ENCODE assay signal across 25 cellular contexts in genomic region chr1:7568901-7569524, GRCh38.
DNase-seq lines count a peak whose midpoint lies in the region; ATAC-seq, FAIRE-seq and TF ChIP-seq lines count a peak whose summit lies in the region.
"Had no signal": no experiment of that assay in that cellular context is flagged by ENCODE, and none has a peak within 500 bp of the region (broad histone marks: within the 10 kb centered on the region; RNA-seq: fewer than 3 reads in every experiment).

No MANE protein-coding gene starts in this region.

- no peaks in the 10 kb centered on the region for H3F3A ChIP-seq in GM23338 (replicated peaks; ENCODE audit: low read depth)

- no peaks in the 10 kb centered on the region for H3K4me1 Mint-ChIP-seq in GM23338
- H3K4me1 Mint-ChIP-seq: B cell had no signal

- no peaks in the 10 kb centered on the region; the same call in 2 of the 3 replicates for H3K36me3 Mint-ChIP-seq in GM23338 (ENCODE audit: low read depth)
- H3K36me3 Mint-ChIP-seq: CD8-positive, alpha-beta T cell had no signal

- no peak overlapping the region for H3K4me3 Mint-ChIP-seq in GM23338
- H3K4me3 Mint-ChIP-seq: B cell; CD4-positive, alpha-beta T cell; CD8-positive, alpha-beta T cell had no signal

- peaks cover 4% of the 10 kb centered on the region; the same call in 1 of the 2 replicates for H3K9me2 ChIP-seq in GM23338 (ENCODE audit: insufficient read depth)

- intact Hi-C loops in HepG2 (cut with micrococcal nuclease; ENCODE audit: unreplicated experiment) (no loop called here), right lobe of liver (cut with DNase I) (no loop called here), K562 (cut with micrococcal nuclease) (no loop called here), prostate gland (cut with DNase I) (no loop called here)

- H3K4me1 ChIP-seq in HepG2 (ENCODE audit: insufficient read depth, low read length) (no peaks in the 10 kb centered on the region), right lobe of liver (peaks cover 0 to 42% (median 17%) of the 10 kb centered on the region in 4 donors), K562 (replicated peaks in 1 of 2; ENCODE audit: control insufficient read depth in 2 of 2, insufficient read depth in 2 of 2, low read length in 2 of 2) (peaks cover 0 to 6% of the 10 kb centered on the region in 2 experiments; a peak in 3 of 5 replicates), neuronal stem cell (ENCODE audit: control insufficient read depth in 2 of 2, insufficient read depth in 1 of 2, low read depth in 1 of 2, low read length in 2 of 2) (peaks cover 0 to 1% of the 10 kb centered on the region in 2 donors), prostate gland (replicated peaks) (peaks cover 10% of the 10 kb centered on the region), GM23338 (ENCODE audit: insufficient read depth) (no peaks in the 10 kb centered on the region)
- H3K4me1 ChIP-seq: A549, Caco-2 had no signal

- H3K36me3 ChIP-seq in HepG2 (replicated peaks in 1 of 2; ENCODE audit: control insufficient read depth in 1 of 2, insufficient read depth in 2 of 2, low read length in 2 of 2), result no peaks in the 10 kb centered on the region
- no peaks in the 10 kb centered on the region for H3K36me3 ChIP-seq in right lobe of liver
- H3K36me3 ChIP-seq in K562 (ENCODE audit: control insufficient read depth, insufficient read depth, low read length), result no peaks in the 10 kb centered on the region
- no peaks in the 10 kb centered on the region for H3K36me3 ChIP-seq in neuronal stem cell (replicated peaks in 1 of 2; ENCODE audit: control insufficient read depth in 2 of 2, insufficient read depth in 2 of 2, low read length in 2 of 2)
- H3K36me3 ChIP-seq in prostate gland, result no peaks in the 10 kb centered on the region
- H3K36me3 ChIP-seq in GM23338 (ENCODE audit: insufficient read depth), result no peaks in the 10 kb centered on the region
- H3K36me3 ChIP-seq: BLaER1 treated with 17β-estradiol and CSF1 and Interleukin-3, amounts not matched to agents 10 nM and 100 nM had no signal

- H4K8ac ChIP-seq in neuronal stem cell (ENCODE audit: low read depth, low read length), result peak overlapping the region; percentile 19

- H3K14ac ChIP-seq in neuronal stem cell (ENCODE audit: low read length), result no peak overlapping the region

- H3K9me3 ChIP-seq in HepG2 (ENCODE audit: low read length) (no peaks in the 10 kb centered on the region), right lobe of liver (no peaks in the 10 kb centered on the region), K562 (replicated peaks; ENCODE audit: control insufficient read depth, insufficient read depth, low read depth, low read length) (no peaks in the 10 kb centered on the region; the same call in 1 of the 2 replicates), neuronal stem cell (replicated peaks in 1 of 2; ENCODE audit: control insufficient read depth in 2 of 2, insufficient read depth in 1 of 2, low read depth in 1 of 2, low read length in 2 of 2) (peaks cover 0 to 5% of the 10 kb centered on the region in 2 donors), prostate gland (no peaks in the 10 kb centered on the region)
- H3K9me3 ChIP-seq: A549, Caco-2 had no signal

- H3K27ac ChIP-seq in HepG2 (ENCODE audit: extremely low read length, insufficient read depth, low read length) (no peak overlapping the region), right lobe of liver (no peak overlapping the region), K562 (ENCODE audit: extremely low read depth, low read depth, low read length) (no peak overlapping the region), neuronal stem cell (replicated peaks; ENCODE audit: low read length) (no peak overlapping the region), prostate gland (no peak overlapping the region), GM23338 (ENCODE audit: low read depth) (no peak overlapping the region)
- H3K27ac ChIP-seq: 22Rv1; A549; BLaER1 treated with 17β-estradiol and CSF1 and Interleukin-3, amounts not matched to agents 10 nM and 100 nM; C4-2B had no signal

- WGBS in HepG2 (ENCODE audit: low lambda C conversion rate), result 18% methylated on average over 2 of the region's 2 CpGs
- WGBS in right lobe of liver (ENCODE audit: insufficient coverage, low coverage, low lambda C conversion rate, missing lambda C conversion rate), result 91% methylated on average over 2 of the region's 2 CpGs
- 5% methylated on average over 2 of the region's 2 CpGs for WGBS in K562 (ENCODE audit: insufficient coverage, low coverage, missing lambda C conversion rate)
- whole genome bisulfite sequencing in neuronal stem cell (ENCODE audit: extremely low coverage in 2 of 2, insufficient read length in 2 of 2, insufficient replicate concordance in 1 of 2), 2 donors, result 100% methylated on average over 2 of the region's 2 CpGs
- WGBS in prostate gland, result 99% methylated on average over 2 of the region's 2 CpGs

- TF ChIP-seq POLR2A in HepG2 (IDR thresholded peaks at IDR 0.05; ENCODE audit: insufficient read depth in 1 of 2, low read depth in 2 of 2, low read length in 2 of 2) (no peak), right lobe of liver (IDR thresholded peaks at IDR 0.05) (no peak), K562 (conservative IDR thresholded peaks at IDR 0.05) (no peak), prostate gland (IDR thresholded peaks at IDR 0.05) (no peak)

- H3K79me1 ChIP-seq in neuronal stem cell (ENCODE audit: low read depth, low read length), result no peaks in the 10 kb centered on the region

- TF ChIP-seq RAD21 in HepG2 (CRISPR knock-in tag; IDR thresholded peaks at IDR 0.05) (no peak), K562 (CRISPR knock-in tag; conservative IDR thresholded peaks at IDR 0.05 in 1 of 2, IDR thresholded peaks at IDR 0.05 in 1 of 2) (no peak)

- POLR2A ChIA-PET in HepG2 (lab: Yijun Ruan, JAX) (no interaction called here), HEK293T (lab: Yijun Ruan, JAX) (no interaction called here), K562 (lab: Yijun Ruan, JAX) (no interaction called here)

- no peak overlapping the region for H2BK15ac ChIP-seq in neuronal stem cell (ENCODE audit: low read length)

- no peaks in the 10 kb centered on the region for H3K9me3 Mint-ChIP-seq in GM23338
- H3K9me3 Mint-ChIP-seq: CD4-positive, alpha-beta T cell; CD8-positive, alpha-beta T cell had no signal

- H3K18ac ChIP-seq in neuronal stem cell (ENCODE audit: low read length), result no peak overlapping the region

- no peak overlapping the region for H2AK5ac ChIP-seq in neuronal stem cell (ENCODE audit: low read depth, low read length)

- no peak overlapping the region for H2BK120ac ChIP-seq in neuronal stem cell (ENCODE audit: low read depth, low read length)

- peaks cover 5 to 6% of the 10 kb centered on the region in 2 experiments; a peak in 3 of 5 replicates for H3K27me3 ChIP-seq in HepG2 (ENCODE audit: control insufficient read depth in 1 of 2, insufficient read depth in 2 of 2, low read length in 2 of 2)
- no peaks in the 10 kb centered on the region for H3K27me3 ChIP-seq in right lobe of liver
- peaks cover under 1 to 27% of the 10 kb centered on the region in 2 experiments; a peak in 4 of 5 replicates for H3K27me3 ChIP-seq in K562 (ENCODE audit: control insufficient read depth in 2 of 2, insufficient read depth in 2 of 2, low read length in 2 of 2)
- no peaks in the 10 kb centered on the region for H3K27me3 ChIP-seq in neuronal stem cell (ENCODE audit: control insufficient read depth in 3 of 3, insufficient read depth in 3 of 3, low read depth in 1 of 3, low read length in 3 of 3)
- no peaks in the 10 kb centered on the region for H3K27me3 ChIP-seq in prostate gland (replicated peaks; ENCODE audit: insufficient read depth)
- H3K27me3 ChIP-seq in GM23338 (ENCODE audit: insufficient read depth), result no peaks in the 10 kb centered on the region
- H3K27me3 ChIP-seq: BLaER1 treated with 17β-estradiol and CSF1 and Interleukin-3, amounts not matched to agents 10 nM and 100 nM had no signal

- peaks cover 6% of the 10 kb centered on the region for H3K27me3 Mint-ChIP-seq in GM23338 (ENCODE audit: insufficient read depth, low read depth, poor library complexity)
- H3K27me3 Mint-ChIP-seq: CD4-positive, alpha-beta T cell had no signal

- no peaks in the 10 kb centered on the region for H3K9me1 ChIP-seq in K562 (ENCODE audit: control insufficient read depth, insufficient read depth, low read length)

- no peak overlapping the region for H2BK5ac ChIP-seq in neuronal stem cell (ENCODE audit: low read length)

- in situ Hi-C loops in HepG2 (cut with HindIII; ENCODE audit: extremely low pct_ligation_motif_present, low pct_unique_long_range_greater_than_20kb), result no loop called here
- in situ Hi-C loops in K562 (cut with MboI), result no loop called here

- DNase-seq in HepG2 (ENCODE audit: low spot score), result no peak
- no peak for DNase-seq in right lobe of liver
- no peak for DNase-seq in HEK293T (ENCODE audit: extremely low spot score)
- DNase-seq in K562 (ENCODE audit: extremely low read depth in 1 of 4, low spot score in 3 of 4), result no peak
- DNase-seq in neuronal stem cell (ENCODE audit: low spot score), result no peak
- no peak for DNase-seq in prostate gland (ENCODE audit: low spot score)
- no peak for DNase-seq in GM23338 (ENCODE audit: low spot score)
- DNase-seq: AML-193; Caco-2; Calu3; CD4-positive, alpha-beta T cell; CD8-positive, alpha-beta T cell; DMS79 treated with DMSO at 0.1 percent for 48 hours; GF-D8 had no signal

- H3K4me3 ChIP-seq in HepG2 (replicated peaks in 1 of 3; ENCODE audit: insufficient read depth in 1 of 3, low read depth in 2 of 3, low read length in 3 of 3), result no peak overlapping the region
- H3K4me3 ChIP-seq in right lobe of liver, result no peak overlapping the region
- H3K4me3 ChIP-seq in K562, result no peak overlapping the region
- H3K4me3 ChIP-seq in neuronal stem cell (ENCODE audit: low read length in 2 of 2), result peak overlapping the region in 1 of 2 donors; percentile 0
- H3K4me3 ChIP-seq in prostate gland, result no peak overlapping the region
- no peak overlapping the region for H3K4me3 ChIP-seq in GM23338
- H3K4me3 ChIP-seq: A549; BLaER1 treated with 17β-estradiol and CSF1 and Interleukin-3, amounts not matched to agents 10 nM and 100 nM had no signal

- ATAC-seq in HepG2, result no peak
- ATAC-seq in right lobe of liver, result no peak
- no peak for ATAC-seq in K562
- ATAC-seq in GM18861 (IDR thresholded peaks at IDR 0.05; ENCODE audit: unreplicated experiment), result no peak
- no peak for ATAC-seq in GM23338
- ATAC-seq: A549; CD8-positive, alpha-beta T cell had no signal

- H3K4me2 ChIP-seq in HepG2 (ENCODE audit: low read depth, low read length) (no peak overlapping the region), K562 (ENCODE audit: insufficient read depth, low read length) (no peak overlapping the region), neuronal stem cell (ENCODE audit: insufficient read depth, low read length, poor library complexity, severe bottlenecking) (no peak overlapping the region), GM23338 (no peak overlapping the region)
- H3K4me2 ChIP-seq: A549; BLaER1 treated with 17β-estradiol and CSF1 and Interleukin-3, amounts not matched to agents 10 nM and 100 nM had no signal

- H2BK12ac ChIP-seq in neuronal stem cell (ENCODE audit: low read length), result no peak overlapping the region

- no peak overlapping the region for H4K91ac ChIP-seq in neuronal stem cell (ENCODE audit: low read depth, low read length, poor library complexity)

- CTCF ChIA-PET in HepG2 (lab: Yijun Ruan, JAX; ENCODE audit: low intra/inter-chr PET ratio, low total read pairs), result no interaction called here
- CTCF ChIA-PET in HEK293T (lab: Yijun Ruan, JAX), result no interaction called here
- CTCF ChIA-PET in K562 (lab: Yijun Ruan, JAX; ENCODE audit: low intra/inter-chr PET ratio), result no interaction called here

- TF ChIP-seq EP300 in HepG2 (IDR thresholded peaks at IDR 0.05; ENCODE audit: low read depth in 2 of 2, low read length in 2 of 2), result no peak
- TF ChIP-seq EP300 in HepG2 (CRISPR knock-in tag; IDR thresholded peaks at IDR 0.05; ENCODE audit: borderline replicate concordance), result no peak
- TF ChIP-seq EP300 in K562 (IDR thresholded peaks at IDR 0.05; ENCODE audit: low read length), result no peak

- no peak overlapping the region for H3K4ac ChIP-seq in neuronal stem cell (ENCODE audit: low read length)

- H3K9ac ChIP-seq in HepG2 (ENCODE audit: insufficient read depth, low read depth, low read length) (no peak overlapping the region), K562 (ENCODE audit: insufficient read depth in 1 of 2, low read depth in 2 of 2, low read length in 2 of 2) (no peak overlapping the region), neuronal stem cell (ENCODE audit: low read depth, low read length, poor library complexity) (no peak overlapping the region)
- H3K9ac ChIP-seq: BLaER1 treated with 17β-estradiol and CSF1 and Interleukin-3, amounts not matched to agents 10 nM and 100 nM had no signal

- TF ChIP-seq CTCF in HepG2 (CRISPR knock-in tag; IDR thresholded peaks at IDR 0.05), result no peak
- TF ChIP-seq CTCF in right lobe of liver (IDR thresholded peaks at IDR 0.05), result no peak
- TF ChIP-seq CTCF in K562 (IDR thresholded peaks at IDR 0.05 in 2 of 3, conservative IDR thresholded peaks at IDR 0.05 in 1 of 3; ENCODE audit: insufficient read depth in 2 of 3, low read depth in 1 of 3, low read length in 3 of 3), result no peak
- no peak for TF ChIP-seq CTCF in prostate gland (IDR thresholded peaks at IDR 0.05)
- no peak for TF ChIP-seq CTCF in GM23338 (conservative IDR thresholded peaks at IDR 0.05; ENCODE audit: low read depth in 2 of 2)

- peak overlapping the region; percentile 27 for H3K23ac ChIP-seq in neuronal stem cell (ENCODE audit: low read depth, low read length, poor library complexity)

- no peaks in the 10 kb centered on the region for H4K20me1 ChIP-seq in HepG2 (ENCODE audit: insufficient read depth, low read length)
- no peaks in the 10 kb centered on the region; the same call in 1 of the 2 replicates for H4K20me1 ChIP-seq in K562 (replicated peaks; ENCODE audit: control insufficient read depth, insufficient read depth, low read length)
- no peaks in the 10 kb centered on the region for H4K20me1 ChIP-seq in GM23338 (replicated peaks; ENCODE audit: insufficient read depth)
- H4K20me1 ChIP-seq: BLaER1 treated with 17β-estradiol and CSF1 and Interleukin-3, amounts not matched to agents 10 nM and 100 nM had no signal

- H2AFZ ChIP-seq in HepG2 (ENCODE audit: low read length) (no peak overlapping the region), K562 (ENCODE audit: low read depth, low read length) (no peak overlapping the region), neuronal stem cell (ENCODE audit: low read length) (no peak overlapping the region), GM23338 (no peak overlapping the region)

- FAIRE-seq in HepG2 (lab: Jason Lieb, UNC), result no peak
- FAIRE-seq in K562 (lab: Jason Lieb, UNC), result peak; percentile 89
- FAIRE-seq: A549, D721Med, G401.6, GM12892, GM18507, GM19239 had no signal

- BruUV-seq in HepG2 (replicated peaks; lab: Mats Ljungman, UMichigan) (no TSS peak), K562 (replicated peaks; lab: Mats Ljungman, UMichigan) (no TSS peak)

- no peaks in the 10 kb centered on the region for H3K79me2 ChIP-seq in HepG2 (ENCODE audit: insufficient read depth, low read length)
- no peaks in the 10 kb centered on the region for H3K79me2 ChIP-seq in K562 (ENCODE audit: control insufficient read depth, insufficient read depth, low read length)
- no peaks in the 10 kb centered on the region for H3K79me2 ChIP-seq in GM23338 (replicated peaks; ENCODE audit: insufficient read depth)

- H3K27ac Mint-ChIP-seq in GM23338, result no peak overlapping the region
- H3K27ac Mint-ChIP-seq: B cell; CD4-positive, alpha-beta T cell; CD8-positive, alpha-beta T cell had no signal
